ENCODE assay signal across 10 cellular contexts in genomic region chr2:208256192-208256782, GRCh38. TPM values are rescaled to one million over a fixed set of nuclear protein-coding genes. Genes with fewer than 3 reads are reported as not detected.
A peak's percentile ranks its signal among the peaks of the same experiment; 100 is the strongest.
DNase-seq lines count a peak whose midpoint lies in the region; ATAC-seq and TF ChIP-seq lines count a peak whose summit lies in the region.
"Had no signal": no experiment of that assay in that cellular context is flagged by ENCODE, and none has a peak within 500 bp of the region (broad histone marks: within the 10 kb centered on the region; RNA-seq: fewer than 3 reads in every experiment).

No MANE protein-coding gene starts in this region.

- in situ Hi-C loops in Caki2 (cut with HindIII; ENCODE audit: low pct_unique_long_range_greater_than_20kb, low sequenced_read_pairs), result no loop called here

- CTCF ChIA-PET in RWPE1 (lab: Yijun Ruan, JAX), result interaction anchor here (0.6 to 3.4 kb wide), 2 partner anchors 73 to 81 kb away, joined by 3 to 22 read pairs; no protein-coding TSS in a partner anchor

- TF ChIP-seq CTCF in 22Rv1 (IDR thresholded peaks at IDR 0.05) (peak; percentile 75), RWPE1 (conservative IDR thresholded peaks at IDR 0.05; ENCODE audit: low read depth) (no peak), foreskin fibroblast (IDR thresholded peaks at IDR 0.05; ENCODE audit: low read depth, low read length) (peak; percentile 9)

- no peak overlapping the region for H3K4me3 ChIP-seq in foreskin fibroblast (ENCODE audit: low read depth in 1 of 2, low read length in 2 of 2)

- DNase-seq in Caki2 (ENCODE audit: low read depth) (peak; percentile 19), RWPE1 (ENCODE audit: low spot score) (no peak), foreskin fibroblast (peak in 1 of 2 donors; percentile 33), NOMO-1 treated with DMSO at 0.1 percent for 48 hours (lab: John Stamatoyannopoulos, UW; ENCODE audit: unreplicated experiment) (no peak), NCI-H226 (no peak)
- DNase-seq: NCI-H187, posterior cingulate gyrus had no signal

- peak overlapping the region; percentile 92 for H3K27ac ChIP-seq in 22Rv1
- H3K27ac ChIP-seq in RWPE1, result peak overlapping the region; percentile 94; the same call in 1 of the 2 replicates

- no peak for ATAC-seq in HG03521 (IDR thresholded peaks at IDR 0.05; ENCODE audit: unreplicated experiment)
- no peak for ATAC-seq in HG03039 (IDR thresholded peaks at IDR 0.05; ENCODE audit: unreplicated experiment)

- POLR2A ChIA-PET in RWPE1 (lab: Yijun Ruan, JAX; ENCODE audit: low non-redundant PET), result no interaction called here

RNA-seq across cellular contexts. Expression of gene IDH1, which starts 1.4 kb away (rescaled TPM):
- 66.9 and 79.0 TPM in 2 replicates for total RNA-seq in Caki2 (2014; rRNA removed; shearing (Covaris generic); ENCODE audit: low replicate concordance)

RNA-seq across cellular contexts. Expression of gene PIKFYVE, which starts 9.8 kb away (rescaled TPM):
- total RNA-seq in Caki2 (2014; rRNA removed; shearing (Covaris generic); ENCODE audit: low replicate concordance), result 7.4 and 10.1 TPM in 2 replicates
